ENCODE assay signal across 23 cellular contexts in the genomic region with DNA sequence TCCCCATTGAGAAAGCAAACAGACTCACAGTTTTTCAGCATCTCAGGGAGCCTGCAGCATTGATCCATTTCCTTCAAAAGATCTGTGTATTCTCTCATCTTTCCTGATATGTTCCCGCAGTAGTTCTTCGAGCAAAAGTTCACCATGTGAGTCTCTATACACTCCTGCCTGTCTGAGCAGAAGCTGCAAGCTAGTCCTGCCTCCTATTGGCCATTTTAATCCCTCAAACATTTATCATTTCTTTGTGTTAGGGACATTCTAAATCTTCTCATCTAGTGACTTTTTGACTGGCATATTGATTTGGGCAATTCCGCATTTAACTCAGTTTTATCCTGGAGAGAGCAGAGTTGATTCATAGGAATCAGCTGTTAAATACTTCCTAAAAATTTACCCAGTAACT.
DNase-seq lines count a peak whose midpoint lies in the region; ATAC-seq and TF ChIP-seq lines count a peak whose summit lies in the region.
"Had no signal": no experiment of that assay in that cellular context is flagged by ENCODE, and none has a peak within 500 bp of the region (broad histone marks: within the 10 kb centered on the region; RNA-seq: fewer than 3 reads in every experiment).

No MANE protein-coding gene starts in this region.

- H3K27me3 ChIP-seq in OCI-LY3 (ENCODE audit: low read depth, low read length) (no peaks in the 10 kb centered on the region), endodermal cell (ENCODE audit: control insufficient read depth, insufficient read depth, low read length, poor library complexity, severe bottlenecking) (no peaks in the 10 kb centered on the region)
- H3K27me3 ChIP-seq: heart left ventricle, left lung had no signal

- H3K36me3 ChIP-seq in OCI-LY3 (replicated peaks; ENCODE audit: low read depth, low read length) (no peaks in the 10 kb centered on the region), endodermal cell (ENCODE audit: control insufficient read depth, insufficient read depth, low read length) (no peaks in the 10 kb centered on the region)
- H3K36me3 ChIP-seq: heart left ventricle, left lung had no signal

- peaks cover 12% of the 10 kb centered on the region for H3K9me3 Mint-ChIP-seq in endodermal cell
- peaks cover 32% of the 10 kb centered on the region for H3K9me3 Mint-ChIP-seq in osteocyte (ENCODE audit: unreplicated experiment)

- H3K4me3 Mint-ChIP-seq in endodermal cell (no peak overlapping the region), osteocyte (ENCODE audit: unreplicated experiment) (no peak overlapping the region)
- H3K4me3 Mint-ChIP-seq: activated naive CD4-positive, alpha-beta T cell treated with anti-CD3 and anti-CD28 coated beads, Interleukin-2, amount 50 U/mL, for 24 hours; activated T-cell treated with anti-CD3 and anti-CD28 coated beads, Interleukin-2, amount 50 U/mL, for 72 hours; effector memory CD8-positive, alpha-beta T cell; immature natural killer cell; nephron progenitor cell had no signal

- H3K27ac ChIP-seq in OCI-LY3 (ENCODE audit: low read length) (no peak overlapping the region), endodermal cell (ENCODE audit: low read depth, low read length) (no peak overlapping the region)
- H3K27ac ChIP-seq: C4-2B, heart left ventricle, left lung, psoas muscle, RWPE1 had no signal

- H3K9ac ChIP-seq in OCI-LY3 (ENCODE audit: low read length) (no peak overlapping the region), endodermal cell (ENCODE audit: extremely low read depth, low read length, poor library complexity, severe bottlenecking) (no peak overlapping the region)

- H3K9me3 ChIP-seq in OCI-LY3 (ENCODE audit: insufficient read depth, low read length) (no peaks in the 10 kb centered on the region), endodermal cell (ENCODE audit: control insufficient read depth, low read length) (no peaks in the 10 kb centered on the region)
- H3K9me3 ChIP-seq: left lung had no signal

- H3K27ac Mint-ChIP-seq in endodermal cell (peak overlapping the region; percentile 31), osteocyte (ENCODE audit: unreplicated experiment) (no peak overlapping the region)
- H3K27ac Mint-ChIP-seq: activated naive CD4-positive, alpha-beta T cell treated with anti-CD3 and anti-CD28 coated beads, Interleukin-2, amount 50 U/mL, for 24 hours; activated T-cell treated with anti-CD3 and anti-CD28 coated beads, Interleukin-2, amount 50 U/mL, for 72 hours; effector memory CD8-positive, alpha-beta T cell; immature natural killer cell; nephron progenitor cell had no signal

- no peaks in the 10 kb centered on the region for H3K4me1 ChIP-seq in OCI-LY3 (ENCODE audit: low read length)
- no peaks in the 10 kb centered on the region for H3K4me1 ChIP-seq in endodermal cell (ENCODE audit: control insufficient read depth, insufficient read depth, low read length)
- H3K4me1 ChIP-seq: heart left ventricle, left lung, psoas muscle had no signal

- peak; percentile 19; the same call in 1 of the 2 replicates for TF ChIP-seq CTCF in OCI-LY3 (IDR thresholded peaks at IDR 0.05; ENCODE audit: low read depth, low read length)
- peak; percentile 51 for TF ChIP-seq CTCF in endodermal cell (conservative IDR thresholded peaks at IDR 0.05)
- TF ChIP-seq CTCF in osteocyte (IDR thresholded peaks at IDR 0.05), result peak; percentile 14
- no peak for TF ChIP-seq CTCF in foreskin fibroblast (IDR thresholded peaks at IDR 0.05; ENCODE audit: low read depth, low read length)

- peak; percentile 18 for DNase-seq in EH (ENCODE audit: low read depth)
- no peak for DNase-seq in endodermal cell
- no peak for DNase-seq in osteocyte (ENCODE audit: extremely low spot score, unreplicated experiment)
- DNase-seq in NCI-H1048 (lab: John Stamatoyannopoulos, UW), result no peak
- DNase-seq in foreskin fibroblast, result no peak
- no peak for DNase-seq in NCI-H1436 treated with DMSO at 0.1 percent for 48 hours (lab: John Stamatoyannopoulos, UW)
- DNase-seq: activated CD4-positive, alpha-beta T cell treated with anti-CD3 and anti-CD28 coated beads for 1 hour; activated T-cell treated with anti-CD3 and anti-CD28 coated beads, Interleukin-2, amount 50 U/mL, for 72 hours; aorta; effector memory CD8-positive, alpha-beta T cell; heart left ventricle; immature natural killer cell; left lung; MM.1S; NCI-H2029 treated with DMSO at 0.1 percent for 48 hours; NCI-H446 treated with DMSO at 0.1 percent for 48 hours; nephron progenitor cell; psoas muscle had no signal

- ATAC-seq in GM19395 (IDR thresholded peaks at IDR 0.05; ENCODE audit: unreplicated experiment), result no peak
- ATAC-seq: activated T-cell treated with anti-CD3 and anti-CD28 coated beads, Interleukin-2, amount 50 U/mL, for 72 hours; effector memory CD8-positive, alpha-beta T cell; heart left ventricle; left lung; psoas muscle had no signal

- 0 out of 2 replicates have a peak overlapping the region, but pooled peaks have one; percentile 7 for H2AFZ ChIP-seq in OCI-LY3 (ENCODE audit: low read depth, low read length)

- H3K4me2 ChIP-seq in OCI-LY3 (ENCODE audit: low read length), result no peak overlapping the region

- H3K36me3 Mint-ChIP-seq in endodermal cell (ENCODE audit: low read depth) (no peaks in the 10 kb centered on the region), osteocyte (ENCODE audit: unreplicated experiment) (peaks cover 5% of the 10 kb centered on the region)
- H3K36me3 Mint-ChIP-seq: activated naive CD4-positive, alpha-beta T cell treated with anti-CD3 and anti-CD28 coated beads, Interleukin-2, amount 50 U/mL, for 24 hours had no signal

- H3K79me2 ChIP-seq in OCI-LY3 (ENCODE audit: low read length), result no peaks in the 10 kb centered on the region

- peaks cover 1% of the 10 kb centered on the region for H3K27me3 Mint-ChIP-seq in endodermal cell (ENCODE audit: insufficient read depth)
- H3K27me3 Mint-ChIP-seq in osteocyte (ENCODE audit: unreplicated experiment), result no peaks in the 10 kb centered on the region

- H4K20me1 ChIP-seq in OCI-LY3 (ENCODE audit: insufficient read depth, low read length), result no peaks in the 10 kb centered on the region

- H3K4me1 Mint-ChIP-seq in endodermal cell, result peaks cover 24% of the 10 kb centered on the region
- H3K4me1 Mint-ChIP-seq in osteocyte (ENCODE audit: unreplicated experiment), result peaks cover 2% of the 10 kb centered on the region
- H3K4me1 Mint-ChIP-seq: activated naive CD4-positive, alpha-beta T cell treated with anti-CD3 and anti-CD28 coated beads, Interleukin-2, amount 50 U/mL, for 24 hours; immature natural killer cell; nephron progenitor cell had no signal

- 96 to 100% methylated on average over 3 of the region's 3 CpGs for WGBS in endodermal cell (ENCODE audit: insufficient coverage in 1 of 2, insufficient read length in 1 of 2), 2 experiments

- H3K4me3 ChIP-seq in OCI-LY3 (ENCODE audit: low read length) (no peak overlapping the region), endodermal cell (ENCODE audit: low read length) (no peak overlapping the region), foreskin fibroblast (ENCODE audit: low read depth in 1 of 2, low read length in 2 of 2) (no peak overlapping the region)
- H3K4me3 ChIP-seq: heart left ventricle, left lung, psoas muscle had no signal
